In genomic region chr4:186149872-186150271, GRCh38 we compare ENCODE assay signal across 8 cellular contexts. TPM values are rescaled to one million over a fixed set of nuclear protein-coding genes. Genes with fewer than 3 reads are reported as not detected.
DNase-seq lines count a peak whose midpoint lies in the region; ATAC-seq and TF ChIP-seq lines count a peak whose summit lies in the region.

No MANE protein-coding gene starts in this region.

- POLR2A ChIA-PET in MCF 10A (lab: Yijun Ruan, JAX): no interaction called here

- H3K4me1 ChIP-seq in left lung: no peaks in the 10 kb centered on the region

- H3K4me3 Mint-ChIP-seq in MCF 10A (ENCODE audit: unreplicated experiment): no peak overlapping the region

- H3K27me3 ChIP-seq in left lung: peaks cover 0 to 18% of the 10 kb centered on the region in 2 donors

- no peaks in the 10 kb centered on the region for H3K4me1 Mint-ChIP-seq in MCF 10A (ENCODE audit: insufficient read depth, unreplicated experiment)

- H3K36me3 ChIP-seq in left lung: no peaks in the 10 kb centered on the region

- no TSS peak for BruUV-seq in MCF 10A (replicated peaks; lab: Mats Ljungman, UMichigan)

- H3K9me3 ChIP-seq in left lung: no peaks in the 10 kb centered on the region

- H3K36me3 Mint-ChIP-seq in MCF 10A (ENCODE audit: insufficient read depth, unreplicated experiment): no peaks in the 10 kb centered on the region

- H3K27ac Mint-ChIP-seq in MCF 10A (ENCODE audit: low read depth, unreplicated experiment): no peak overlapping the region

- H3K27ac ChIP-seq in left lung: no peak overlapping the region

- ATAC-seq in left lung: peak; percentile 56
- no peak for ATAC-seq in HG02973 (IDR thresholded peaks at IDR 0.05; ENCODE audit: unreplicated experiment)

- intact Hi-C loops in MCF 10A (cut with micrococcal nuclease) (no loop called here), left lung (cut with DNase I) (no loop called here)

- TF ChIP-seq CTCF in AG10803 (conservative IDR thresholded peaks at IDR 0.05; ENCODE audit: low read length) (peak; percentile 61), LNCaP clone FGC (IDR thresholded peaks at IDR 0.05; ENCODE audit: control insufficient read depth, extremely low read depth, insufficient read depth) (peak; percentile 46), MCF 10A (IDR thresholded peaks at IDR 0.05; ENCODE audit: unreplicated experiment) (peak; percentile 23), left lung (IDR thresholded peaks at IDR 0.05) (peak; percentile 36 to 62)

- CTCF ChIA-PET in MCF 10A (lab: Yijun Ruan, JAX): interaction anchor here (0.7 to 1.4 kb wide), 5 partner anchors 10 to 125 kb away, joined by 3 to 6 read pairs (median 4); no protein-coding TSS in a partner anchor

- no peaks in the 10 kb centered on the region for H3K9me3 Mint-ChIP-seq in MCF 10A (ENCODE audit: unreplicated experiment)

- no peak overlapping the region for H3K4me3 ChIP-seq in AG10803 (ENCODE audit: low read length)
- no peak overlapping the region for H3K4me3 ChIP-seq in LNCaP clone FGC (ENCODE audit: low read depth, low read length)
- H3K4me3 ChIP-seq in left lung: no peak overlapping the region

- DNase-seq in AG10803 (ENCODE audit: low read depth) (peak; percentile 19), LNCaP clone FGC (ENCODE audit: low read depth) (no peak), MCF 10A (ENCODE audit: unreplicated experiment) (peak; percentile 54), left lung (no peak), retina (no peak), UCSD-AML1 (lab: John Stamatoyannopoulos, UW; ENCODE audit: unreplicated experiment) (no peak), GM19240 (ENCODE audit: insufficient read length, low spot score) (no peak)

- no peaks in the 10 kb centered on the region for H3K27me3 Mint-ChIP-seq in MCF 10A (ENCODE audit: insufficient read depth, unreplicated experiment)

RNA-seq across cellular contexts. Expression of gene CYP4V2, which starts 41.5 kb away (rescaled TPM):
- total RNA-seq in MCF 10A (2022) (22.1 and 30.2 TPM in 2 replicates), left lung (10 to 100 TPM; 26.2 to 27.8 TPM)

RNA-seq across cellular contexts. Expression of gene FAM149A, which starts 45.4 kb away (rescaled TPM):
- total RNA-seq in MCF 10A (2022): 0.79 and 1.3 TPM in 2 replicates
- 10 to 100 TPM; 10.1 to 14.8 TPM for total RNA-seq in left lung

Comparison
In these comparisons a context has a peak if more than half of its experiments do, and no peak if none do; other contexts are left out.
1. DNase-seq: peak in AG10803 (single experiment) and MCF 10A (single experiment); none in LNCaP clone FGC (single experiment), left lung (0 of 2), retina (single experiment), UCSD-AML1 (single experiment) and GM19240 (single experiment).
2. Peak in every context shown above with its lines, with median percentiles within 50 percentile points of each other: CTCF ChIP-seq.